ENCODE assay signal across 1 cellular context in the genomic region with DNA sequence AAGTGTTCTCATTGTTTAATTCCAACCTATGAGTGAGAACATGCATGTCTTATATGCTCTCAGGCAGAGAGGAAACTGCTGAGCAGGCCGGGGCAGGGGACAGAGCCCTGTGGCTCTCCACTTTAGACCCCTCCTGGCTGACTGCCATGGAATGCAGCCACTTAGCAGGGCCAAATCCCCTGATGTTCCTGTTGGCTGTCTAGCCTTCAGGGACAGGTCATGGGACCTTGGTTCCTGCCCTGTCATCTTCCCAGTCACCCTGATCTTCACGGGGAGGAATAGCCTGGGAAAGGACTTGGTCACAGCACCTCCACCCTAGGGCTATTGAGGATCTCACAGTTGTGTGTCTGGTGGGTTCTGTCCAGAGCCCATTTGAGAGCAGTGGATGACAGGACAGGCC. TPM values are rescaled to one million over a fixed set of nuclear protein-coding genes. Genes with fewer than 3 reads are reported as not detected.
"Had no signal": no experiment of that assay in that cellular context is flagged by ENCODE, and none has a peak within 500 bp of the region (broad histone marks: within the 10 kb centered on the region; RNA-seq: fewer than 3 reads in every experiment).

No MANE protein-coding gene starts in this region.

RNA-seq across cellular contexts. Expression of a gene that starts 13.5 kb away (rescaled TPM):
- polyA plus RNA-seq: naive thymus-derived CD4-positive, alpha-beta T cell had no signal
